In the genomic region with DNA sequence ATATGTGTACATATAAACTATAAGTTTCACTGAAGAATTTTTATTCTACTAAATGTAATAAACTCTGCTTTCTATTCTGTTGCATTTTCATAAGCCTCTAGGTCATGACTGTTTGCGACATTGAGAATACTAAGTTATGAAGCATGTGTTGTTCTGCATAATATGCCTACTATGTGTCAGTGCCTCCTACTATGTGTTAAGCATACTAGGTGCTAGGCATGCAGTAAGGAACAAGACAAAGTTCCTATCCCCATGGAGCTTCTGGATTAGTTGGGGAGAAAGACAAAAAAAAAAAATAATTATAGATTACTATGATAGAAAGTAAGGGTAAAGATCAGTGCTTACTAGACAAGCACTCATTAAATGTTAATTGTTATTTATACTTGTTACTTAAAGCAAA, we compare ENCODE assay signal across 2 cellular contexts.
TF ChIP-seq lines count a peak whose summit lies in the region.

No MANE protein-coding gene starts in this region.

TF ChIP-seq in IMR-90, 13 proteins besides CTCF, POLR2A, EP300 and RAD21:
- TF ChIP-seq CHD1 (IDR thresholded peaks at IDR 0.05; ENCODE audit: low read depth, low read length) (no peak), USF2 (IDR thresholded peaks at IDR 0.05; ENCODE audit: low read depth, low read length) (no peak), BHLHE40 (IDR thresholded peaks at IDR 0.05; ENCODE audit: low read depth, low read length) (no peak)
- TF ChIP-seq, protein P1, sequence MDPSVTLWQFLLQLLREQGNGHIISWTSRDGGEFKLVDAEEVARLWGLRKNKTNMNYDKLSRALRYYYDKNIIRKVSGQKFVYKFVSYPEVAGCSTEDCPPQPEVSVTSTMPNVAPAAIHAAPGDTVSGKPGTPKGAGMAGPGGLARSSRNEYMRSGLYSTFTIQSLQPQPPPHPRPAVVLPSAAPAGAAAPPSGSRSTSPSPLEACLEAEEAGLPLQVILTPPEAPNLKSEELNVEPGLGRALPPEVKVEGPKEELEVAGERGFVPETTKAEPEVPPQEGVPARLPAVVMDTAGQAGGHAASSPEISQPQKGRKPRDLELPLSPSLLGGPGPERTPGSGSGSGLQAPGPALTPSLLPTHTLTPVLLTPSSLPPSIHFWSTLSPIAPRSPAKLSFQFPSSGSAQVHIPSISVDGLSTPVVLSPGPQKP (IDR thresholded peaks at IDR 0.05; ENCODE audit: borderline replicate concordance, low read depth, low read length): no peak
TF ChIP-seq in IMR-90: peak in this region for 0.

TF ChIP-seq in neural cell, 6 proteins besides CTCF, POLR2A, EP300 and RAD21:
- no peak for TF ChIP-seq POLR2AphosphoS5 (IDR thresholded peaks at IDR 0.05)
- TF ChIP-seq EZH2 (IDR thresholded peaks at IDR 0.05; ENCODE audit: borderline replicate concordance, insufficient read depth, low read length, poor library complexity, severe bottlenecking): no peak
